In the genomic region with DNA sequence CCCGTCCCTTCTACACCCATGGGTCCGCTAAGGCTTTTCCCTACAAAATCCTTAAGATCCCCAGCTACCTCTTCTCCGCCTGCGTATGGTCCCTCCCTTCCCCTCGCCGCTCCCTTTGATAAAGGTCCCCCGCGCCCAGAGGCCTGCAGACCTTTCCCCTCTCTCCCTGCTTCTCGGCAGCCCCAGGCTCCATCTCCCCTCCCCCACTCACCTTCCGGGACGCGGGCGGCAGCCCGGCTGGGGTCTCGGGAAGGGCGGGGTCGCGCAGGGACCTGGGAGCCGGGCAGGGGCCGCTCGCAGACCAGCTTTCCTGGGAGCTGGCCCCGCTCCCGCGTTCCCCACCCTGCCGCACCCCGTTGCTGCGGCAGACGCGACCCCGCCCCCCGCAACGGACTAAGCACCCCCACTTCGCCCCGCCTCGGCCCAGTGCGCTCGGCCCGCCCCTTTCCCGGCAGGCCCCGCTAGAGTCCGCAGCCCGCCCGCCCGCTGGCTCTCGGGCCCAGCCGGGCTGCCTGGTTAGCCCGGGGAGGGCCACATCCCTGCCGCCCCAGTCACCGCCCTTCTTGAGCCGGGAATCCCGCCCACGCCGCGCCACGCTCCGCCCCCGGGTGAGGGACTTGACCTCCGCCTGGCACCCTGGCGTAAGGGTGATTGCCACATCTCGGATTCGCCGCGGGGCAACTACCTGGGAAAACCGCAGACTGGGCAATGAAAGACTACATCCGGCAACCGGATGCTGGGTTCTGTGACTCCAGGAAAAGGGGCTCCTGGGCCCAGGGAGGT, we compare ENCODE assay signal across 8 cellular contexts. TPM values are rescaled to one million over a fixed set of nuclear protein-coding genes. Genes with fewer than 3 reads are reported as not detected.
DNase-seq lines count a peak whose midpoint lies in the region; ATAC-seq and TF ChIP-seq lines count a peak whose summit lies in the region.

A gene with protein sequence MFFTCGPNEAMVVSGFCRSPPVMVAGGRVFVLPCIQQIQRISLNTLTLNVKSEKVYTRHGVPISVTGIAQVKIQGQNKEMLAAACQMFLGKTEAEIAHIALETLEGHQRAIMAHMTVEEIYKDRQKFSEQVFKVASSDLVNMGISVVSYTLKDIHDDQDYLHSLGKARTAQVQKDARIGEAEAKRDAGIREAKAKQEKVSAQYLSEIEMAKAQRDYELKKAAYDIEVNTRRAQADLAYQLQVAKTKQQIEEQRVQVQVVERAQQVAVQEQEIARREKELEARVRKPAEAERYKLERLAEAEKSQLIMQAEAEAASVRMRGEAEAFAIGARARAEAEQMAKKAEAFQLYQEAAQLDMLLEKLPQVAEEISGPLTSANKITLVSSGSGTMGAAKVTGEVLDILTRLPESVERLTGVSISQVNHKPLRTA (minus strand): TSS at position 372 of the 783 bp plus-strand sequence. CDS start 498 bp downstream, outside the sequence.

- ATAC-seq in HG02610 (IDR thresholded peaks at IDR 0.05; ENCODE audit: unreplicated experiment) = peak; percentile 73
- peak; percentile 88 to 95 (median 91) for ATAC-seq in heart left ventricle

- DNase-seq in NCI-H1436 (lab: John Stamatoyannopoulos, UW) (peak; percentile 77), T-helper 1 cell (peak; percentile 71 to 96 (median 77)), adrenal gland (peak; percentile 98 to 99 (median 99)), heart left ventricle (peak; percentile 97 to 99 (median 98)), posterior vena cava (ENCODE audit: low spot score) (peak; percentile 100), type B pancreatic cell (ENCODE audit: extremely low spot score, unreplicated experiment) (peak; percentile 94)

- H3K36me3 Mint-ChIP-seq in type B pancreatic cell = peaks cover 24% of the 10 kb centered on the region

- TF ChIP-seq POLR2A in adrenal gland (IDR thresholded peaks at IDR 0.05) (peak; percentile 68 to 73), heart left ventricle (IDR thresholded peaks at IDR 0.05) (peak in 1 of 2 donors; percentile 64)

- H3K4me3 Mint-ChIP-seq in type B pancreatic cell = peak within 1 kb of the TSS; percentile 99

- H3K4me3 ChIP-seq in GM08714 (ENCODE audit: low read length) (peak within 1 kb of the TSS; percentile 94), adrenal gland (peak within 1 kb of the TSS; percentile 57 to 95 (median 76)), heart left ventricle (peak within 1 kb of the TSS; percentile 46 to 95 (median 86))

- H3K27me3 Mint-ChIP-seq in type B pancreatic cell = no peaks in the 10 kb centered on the region

- peak within 1 kb of the TSS; percentile 97 for H3K27ac Mint-ChIP-seq in type B pancreatic cell

- TF ChIP-seq CTCF in adrenal gland (IDR thresholded peaks at IDR 0.05) (no peak), heart left ventricle (IDR thresholded peaks at IDR 0.05) (peak in 2 of 12 donors; percentile 6 to 21), type B pancreatic cell (conservative IDR thresholded peaks at IDR 0.05) (no peak)

- H3K27ac ChIP-seq in adrenal gland = peak within 1 kb of the TSS; percentile 93 to 98 (median 94)
- H3K27ac ChIP-seq in heart left ventricle = peak within 1 kb of the TSS; percentile 92 to 99 (median 97)

- peaks cover 28 to 61% of the 10 kb centered on the region in 2 donors for H3K4me1 ChIP-seq in adrenal gland (replicated peaks in 1 of 2)
- H3K4me1 ChIP-seq in heart left ventricle = peaks cover 3 to 63% (median 37%) of the 10 kb centered on the region in 12 donors

- H3K9me3 Mint-ChIP-seq in type B pancreatic cell = no peaks in the 10 kb centered on the region

- H3K9me3 ChIP-seq in adrenal gland (replicated peaks in 1 of 3) = no peaks in the 10 kb centered on the region
- H3K9me3 ChIP-seq in heart left ventricle = no peaks in the 10 kb centered on the region

- peaks cover 0 to 39% of the 10 kb centered on the region in 2 donors for H3K36me3 ChIP-seq in adrenal gland (replicated peaks in 1 of 2)
- peaks cover 0 to 41% (median 39%) of the 10 kb centered on the region in 9 donors for H3K36me3 ChIP-seq in heart left ventricle

- H3K27me3 ChIP-seq in adrenal gland = no peaks in the 10 kb centered on the region
- no peaks in the 10 kb centered on the region for H3K27me3 ChIP-seq in heart left ventricle

- WGBS in adrenal gland, 4 donors = 0 to 1% (median 0%) methylated on average over 10 to 66 of the region's 66 CpGs
- WGBS in heart left ventricle, 4 donors = 0 to 2% (median 1%) methylated on average over 22 to 66 of the region's 66 CpGs

- intact Hi-C loops in adrenal gland (cut with DNase I) (loop anchor here (10.0 kb wide), 2 partner anchors 82 to 142 kb away; partner anchors contain the start of gene DDR1 (in 1 of the 2)), heart left ventricle (cut with DNase I) (loop anchor here (2.0 to 10.0 kb wide), 15 partner anchors 20 to 342 kb away; partner anchors contain the start of genes MRPS18B (in 1 of the 10), PPP1R10 (in 1 of the 10) and TUBB (in 1 of the 10)), posterior vena cava (cut with DNase I) (loop anchor here (5.0 to 10.0 kb wide), 3 partner anchors 40 to 672 kb away; no protein-coding TSS in a partner anchor)

- H3K4me1 Mint-ChIP-seq in type B pancreatic cell (ENCODE audit: unreplicated experiment) = peaks cover 34% of the 10 kb centered on the region

RNA-seq across cellular contexts. Expression of the gene that starts here (rescaled TPM):
- total RNA-seq in adrenal gland (100 to 1,000 TPM; 237 to 449 (median 339) TPM), heart left ventricle (100 to 1,000 TPM; 166 to 282 (median 211) TPM), posterior vena cava (100 to 1,000 TPM; 150 to 167 TPM), type B pancreatic cell (ENCODE audit: low replicate concordance) (72.9 and 94.8 TPM in 2 replicates)
- polyA plus RNA-seq in adrenal gland (100 to 1,000 TPM; 390 to 599 (median 411) TPM), heart left ventricle (100 to 1,000 TPM; 291 to 310 TPM)

Comparison
In these comparisons a context has a peak if more than half of its experiments do, and no peak if none do; other contexts are left out.
1. Peak in every context shown above with its lines: DNase-seq, ATAC-seq, H3K4me3 ChIP-seq and H3K27ac ChIP-seq.